Comparison of ENCODE assay signal across 8 cellular contexts in the genomic region with DNA sequence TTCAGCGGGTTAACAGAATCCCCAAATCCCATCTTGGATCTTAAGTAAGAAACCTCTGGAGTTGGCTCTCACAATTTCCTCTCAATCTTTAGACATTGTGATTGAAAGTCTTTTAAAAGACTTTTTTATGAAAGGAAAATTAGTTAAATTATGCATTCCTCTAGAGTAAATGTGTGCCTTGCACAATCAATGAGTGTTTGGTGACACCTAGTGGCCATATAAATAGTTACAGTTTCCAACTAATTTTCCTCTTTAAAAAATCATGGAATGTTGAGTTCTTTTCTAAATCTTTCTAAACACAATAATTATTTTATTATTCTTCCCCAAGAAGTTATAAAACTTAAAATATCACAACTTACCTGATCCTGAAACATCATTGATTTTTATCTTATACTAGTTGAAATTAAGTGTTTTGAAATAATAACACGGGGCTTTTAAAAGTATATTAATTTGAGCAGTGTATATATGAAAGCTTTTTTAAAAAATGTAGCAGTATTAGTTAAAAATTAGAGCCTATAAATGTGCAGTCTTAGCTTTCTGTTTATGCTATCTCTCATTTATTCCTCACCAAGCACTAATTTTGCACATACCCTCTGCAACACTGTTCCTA.
DNase-seq lines count a peak whose midpoint lies in the region; ATAC-seq and TF ChIP-seq lines count a peak whose summit lies in the region.

No MANE protein-coding gene starts in this region.

- H3K4me3 Mint-ChIP-seq in activated CD4-positive, alpha-beta T cell treated with anti-CD3 and anti-CD28 coated beads for 36 hours, result no peak overlapping the region

- H3K27me3 ChIP-seq in SU-DHL-6 (ENCODE audit: low read length) (no peaks in the 10 kb centered on the region), upper lobe of right lung (no peaks in the 10 kb centered on the region)

- no peak overlapping the region for H3K27ac Mint-ChIP-seq in activated CD4-positive, alpha-beta T cell treated with anti-CD3 and anti-CD28 coated beads for 36 hours

- peaks cover 8% of the 10 kb centered on the region for H3K27me3 Mint-ChIP-seq in activated CD4-positive, alpha-beta T cell treated with anti-CD3 and anti-CD28 coated beads for 36 hours

- H3K27ac ChIP-seq in SU-DHL-6 (ENCODE audit: low read depth, low read length) (no peak overlapping the region), upper lobe of right lung (no peak overlapping the region)

- peak; percentile 92 for TF ChIP-seq CTCF in SU-DHL-6 (IDR thresholded peaks at IDR 0.05; ENCODE audit: insufficient read depth, low read length, poor library complexity, severe bottlenecking)
- peak; percentile 83 for TF ChIP-seq CTCF in upper lobe of right lung (IDR thresholded peaks at IDR 0.05)

- CTCF ChIA-PET in activated CD4-positive, alpha-beta T cell treated with anti-CD3 and anti-CD28 coated beads for 36 hours (lab: Charles Lee), result interaction anchor here (0.9 to 3.0 kb wide), 15 partner anchors 8 to 664 kb away, joined by 3 to 17 read pairs (median 5); no protein-coding TSS in a partner anchor

- no peaks in the 10 kb centered on the region for H3K9me3 Mint-ChIP-seq in activated CD4-positive, alpha-beta T cell treated with anti-CD3 and anti-CD28 coated beads for 36 hours (ENCODE audit: low read depth)

- H3K9me3 ChIP-seq in SU-DHL-6 (ENCODE audit: insufficient read depth, low read length) (no peaks in the 10 kb centered on the region), upper lobe of right lung (no peaks in the 10 kb centered on the region)

- no peaks in the 10 kb centered on the region for H3K36me3 Mint-ChIP-seq in activated CD4-positive, alpha-beta T cell treated with anti-CD3 and anti-CD28 coated beads for 36 hours (ENCODE audit: low read depth)

- no peaks in the 10 kb centered on the region for H3K4me1 ChIP-seq in upper lobe of right lung

- no peaks in the 10 kb centered on the region for H4K20me1 ChIP-seq in SU-DHL-6 (ENCODE audit: low read depth, low read length)

- no peak overlapping the region for H3K4me2 ChIP-seq in SU-DHL-6 (ENCODE audit: low read depth, low read length, poor library complexity, severe bottlenecking)

- H3K4me3 ChIP-seq in SU-DHL-6 (ENCODE audit: insufficient read depth, low read length, poor library complexity, severe bottlenecking) (no peak overlapping the region), upper lobe of right lung (no peak overlapping the region)

- H3K9me2 ChIP-seq in SU-DHL-6 (replicated peaks; ENCODE audit: insufficient read depth, low read length), result no peaks in the 10 kb centered on the region

- intact Hi-C loops in upper lobe of right lung (cut with DNase I), result no loop called here
- intact Hi-C loops in activated CD4-positive, alpha-beta T cell treated with anti-CD3 and anti-CD28 coated beads for 36 hours (cut with DNase I, micrococcal nuclease), result loop anchor here (1.0 to 2.0 kb wide), 4 partner anchors 28 to 1205 kb away; no protein-coding TSS in a partner anchor

- DNase-seq in DMS53 treated with DMSO at 0.1 percent for 48 hours (lab: John Stamatoyannopoulos, UW; ENCODE audit: unreplicated experiment), result peak; percentile 14
- DNase-seq in HS-27A (ENCODE audit: low read depth), result peak; percentile 8
- peak; percentile 5 for DNase-seq in glomerular endothelial cell (ENCODE audit: extremely low read depth, low read depth, low spot score)
- DNase-seq in upper lobe of right lung, result no peak
- no peak for DNase-seq in T-helper 1 cell
- no peak for DNase-seq in activated CD4-positive, alpha-beta T cell treated with anti-CD3 and anti-CD28 coated beads for 36 hours

- ATAC-seq in upper lobe of right lung (peak; percentile 54), GM18861 (IDR thresholded peaks at IDR 0.05; ENCODE audit: unreplicated experiment) (no peak)
- ATAC-seq in activated CD4-positive, alpha-beta T cell treated with anti-CD3 and anti-CD28 coated beads for 36 hours, result no peak

- POLR2A ChIA-PET in activated CD4-positive, alpha-beta T cell treated with anti-CD3 and anti-CD28 coated beads for 36 hours (lab: Charles Lee), result no interaction called here

- no peaks in the 10 kb centered on the region for H3K79me2 ChIP-seq in SU-DHL-6 (ENCODE audit: insufficient read depth, low read length)

- H2AFZ ChIP-seq in SU-DHL-6 (ENCODE audit: low read depth, low read length, severe bottlenecking), result no peak overlapping the region

- H3K36me3 ChIP-seq in SU-DHL-6 (ENCODE audit: low read length) (no peaks in the 10 kb centered on the region), upper lobe of right lung (no peaks in the 10 kb centered on the region)

- no peaks in the 10 kb centered on the region for H3K4me1 Mint-ChIP-seq in activated CD4-positive, alpha-beta T cell treated with anti-CD3 and anti-CD28 coated beads for 36 hours

- no peak overlapping the region for H3K9ac ChIP-seq in SU-DHL-6 (ENCODE audit: low read length)

- H3F3A ChIP-seq in SU-DHL-6 (ENCODE audit: insufficient read depth), result no peaks in the 10 kb centered on the region

Comparison
In these comparisons a context has a peak if more than half of its experiments do, and no peak if none do; other contexts are left out.
1. DNase-seq: peak in DMS53 treated with DMSO at 0.1 percent for 48 hours (single experiment), HS-27A (single experiment) and glomerular endothelial cell (single experiment); none in upper lobe of right lung (single experiment), T-helper 1 cell (0 of 5) and activated CD4-positive, alpha-beta T cell treated with anti-CD3 and anti-CD28 coated beads for 36 hours (single experiment).